ENCODE assay signal across 8 cellular contexts in genomic region chr3:33799202-33799551, GRCh38. TPM values are rescaled to one million over a fixed set of nuclear protein-coding genes. Genes with fewer than 3 reads are reported as not detected.
DNase-seq lines count a peak whose midpoint lies in the region; ATAC-seq, FAIRE-seq and TF ChIP-seq lines count a peak whose summit lies in the region.

No MANE protein-coding gene starts in this region.

- H3K4me1 ChIP-seq in heart left ventricle (peaks cover 3 to 58% (median 40%) of the 10 kb centered on the region in 12 donors), K562 (replicated peaks in 1 of 2; ENCODE audit: control insufficient read depth in 2 of 2, insufficient read depth in 2 of 2, low read length in 2 of 2) (peaks cover 6 to 18% of the 10 kb centered on the region in 2 experiments; a peak in 4 of 5 replicates), mesendoderm (ENCODE audit: control insufficient read depth, low read depth, low read length) (no peaks in the 10 kb centered on the region), aorta (ENCODE audit: control insufficient read depth in 1 of 2, insufficient read depth in 2 of 2, low read length in 2 of 2) (peaks cover 2 to 6% of the 10 kb centered on the region in 2 donors)

- no peak overlapping the region for H2BK5ac ChIP-seq in mesendoderm (ENCODE audit: low read length)

- intact Hi-C loops in heart left ventricle (cut with DNase I) (loop anchor here in 3 of 10 donors (5.0 to 10.0 kb wide), 4 partner anchors 82 to 684 kb away; partner anchors contain the start of genes CLASP2 (in 1 of the 3), CRTAP (in 1 of the 3) and UBP1 (in 1 of the 3)), left ventricle myocardium superior (cut with micrococcal nuclease) (loop anchor here (10.0 kb wide), 1 partner anchor 84 kb away; the partner anchor contains the start of gene CLASP2), K562 (cut with micrococcal nuclease) (loop anchor here (10.0 kb wide), 2 partner anchors 136 to 684 kb away; partner anchors contain the start of gene CRTAP), aorta (cut with DNase I) (no loop called here)

- DNase-seq in heart left ventricle (no peak), left ventricle myocardium superior (no peak), K562 (ENCODE audit: extremely low read depth in 1 of 4, low spot score in 3 of 4) (no peak), mesendoderm (no peak), aorta (no peak), globus pallidus (ENCODE audit: low spot score) (no peak), NCI-H510A treated with DMSO at 0.1 percent for 48 hours (lab: John Stamatoyannopoulos, UW) (no peak), DMS 273 treated with DMSO at 0.1 percent for 48 hours (lab: John Stamatoyannopoulos, UW) (no peak)

- peak overlapping the region; percentile 56 to 98 (median 94) for H3K27ac ChIP-seq in heart left ventricle
- peak overlapping the region; percentile 95 for H3K27ac ChIP-seq in K562 (ENCODE audit: extremely low read depth, low read depth, low read length)
- H3K27ac ChIP-seq in mesendoderm (ENCODE audit: low read depth, low read length), result peak overlapping the region; percentile 92
- H3K27ac ChIP-seq in aorta (ENCODE audit: low read depth in 1 of 2, low read length in 2 of 2), result peak overlapping the region in 1 of 2 donors; percentile 79

- H2BK120ac ChIP-seq in mesendoderm (ENCODE audit: low read depth, low read length), result no peak overlapping the region

- POLR2A ChIA-PET in K562 (lab: Yijun Ruan, JAX), result interaction anchor here (0.6 to 4.6 kb wide), 13 partner anchors 8 to 893 kb away, joined by 3 to 33 read pairs (median 4); no protein-coding TSS in a partner anchor

- H2AFZ ChIP-seq in K562 (ENCODE audit: low read depth, low read length), result peak overlapping the region; percentile 95

- no peak overlapping the region for H4K5ac ChIP-seq in mesendoderm (ENCODE audit: low read length)

- H3K4ac ChIP-seq in mesendoderm (ENCODE audit: low read depth, low read length), result no peak overlapping the region

- peaks cover 5% of the 10 kb centered on the region; the same call in 1 of the 2 replicates for H4K20me1 ChIP-seq in K562 (replicated peaks; ENCODE audit: control insufficient read depth, insufficient read depth, low read length)

- no peaks in the 10 kb centered on the region for H3K9me1 ChIP-seq in K562 (ENCODE audit: control insufficient read depth, insufficient read depth, low read length)

- 13 to 16% (median 14%) methylated on average over 3 of the region's 3 CpGs for WGBS in heart left ventricle, 4 donors
- 0% methylated on average over 3 of the region's 3 CpGs for WGBS in K562 (ENCODE audit: insufficient coverage, low coverage, missing lambda C conversion rate)
- no CpG with 5 or more reads among the region's 3 CpGs for WGBS in mesendoderm (ENCODE audit: extremely low coverage, insufficient coverage, low lambda C conversion rate)
- 11 to 12% methylated on average over 3 of the region's 3 CpGs for WGBS in aorta, 2 donors

- no peak for TF ChIP-seq EP300 in K562 (IDR thresholded peaks at IDR 0.05; ENCODE audit: low read length)

- in situ Hi-C loops in K562 (cut with MboI), result no loop called here

- no peaks in the 10 kb centered on the region for H3K27me3 ChIP-seq in heart left ventricle
- H3K27me3 ChIP-seq in K562 (ENCODE audit: control insufficient read depth in 2 of 2, insufficient read depth in 2 of 2, low read length in 2 of 2), result no peaks in the 10 kb centered on the region
- no peaks in the 10 kb centered on the region for H3K27me3 ChIP-seq in mesendoderm (ENCODE audit: insufficient read depth, low read length, poor library complexity)
- H3K27me3 ChIP-seq in aorta (ENCODE audit: control insufficient read depth in 1 of 2, insufficient read depth in 2 of 2, low read length in 1 of 2), result no peaks in the 10 kb centered on the region

- H3K9me3 ChIP-seq in heart left ventricle (peaks cover 0 to 13% (median 0%) of the 10 kb centered on the region in 12 donors), K562 (replicated peaks; ENCODE audit: control insufficient read depth, insufficient read depth, low read depth, low read length) (peaks cover 13% of the 10 kb centered on the region; the same call in 1 of the 2 replicates), aorta (ENCODE audit: control insufficient read depth, low read length) (no peaks in the 10 kb centered on the region)

- peak overlapping the region; percentile 97 for H3K4me2 ChIP-seq in K562 (ENCODE audit: insufficient read depth, low read length)
- peak overlapping the region; percentile 79 for H3K4me2 ChIP-seq in mesendoderm (ENCODE audit: low read length)

- H4K8ac ChIP-seq in mesendoderm (ENCODE audit: low read depth, low read length), result no peak overlapping the region

- peaks cover 13% of the 10 kb centered on the region for H3K79me1 ChIP-seq in mesendoderm (ENCODE audit: low read length)

- no peak for TF ChIP-seq CTCF in heart left ventricle (IDR thresholded peaks at IDR 0.05)
- no peak for TF ChIP-seq CTCF in K562 (IDR thresholded peaks at IDR 0.05 in 2 of 3, conservative IDR thresholded peaks at IDR 0.05 in 1 of 3; ENCODE audit: insufficient read depth in 2 of 3, low read depth in 1 of 3, low read length in 3 of 3)

- TF ChIP-seq POLR2A in heart left ventricle (IDR thresholded peaks at IDR 0.05), result no peak
- TF ChIP-seq POLR2A in K562 (conservative IDR thresholded peaks at IDR 0.05), result no peak

- peak overlapping the region; percentile 90 for H3K56ac ChIP-seq in mesendoderm (ENCODE audit: low read length)

- H3K23ac ChIP-seq in mesendoderm (ENCODE audit: low read length), result no peak overlapping the region

- FAIRE-seq in K562 (lab: Jason Lieb, UNC), result no peak

- H2BK15ac ChIP-seq in mesendoderm (replicated peaks; ENCODE audit: low read depth), result no peak overlapping the region

- H3K18ac ChIP-seq in mesendoderm (ENCODE audit: low read length), result no peak overlapping the region

- H3K36me3 ChIP-seq in heart left ventricle (peaks cover 0 to 8% (median 4%) of the 10 kb centered on the region in 9 donors), K562 (ENCODE audit: control insufficient read depth, insufficient read depth, low read length) (peaks cover 24% of the 10 kb centered on the region), mesendoderm (ENCODE audit: control insufficient read depth, insufficient read depth, low read length) (no peaks in the 10 kb centered on the region), aorta (ENCODE audit: control insufficient read depth in 1 of 2, insufficient read depth in 2 of 2, low read length in 1 of 2) (no peaks in the 10 kb centered on the region)

- BruUV-seq in K562 (replicated peaks; lab: Mats Ljungman, UMichigan), result no TSS peak

- CTCF ChIA-PET in K562 (lab: Yijun Ruan, JAX; ENCODE audit: low intra/inter-chr PET ratio), result no interaction called here

- peak overlapping the region; percentile 91 to 97 for H3K9ac ChIP-seq in K562 (ENCODE audit: insufficient read depth in 1 of 2, low read depth in 2 of 2, low read length in 2 of 2)
- H3K9ac ChIP-seq in mesendoderm (ENCODE audit: low read length), result peak overlapping the region; percentile 78

- H3K79me2 ChIP-seq in K562 (ENCODE audit: control insufficient read depth, insufficient read depth, low read length) (peaks cover 68% of the 10 kb centered on the region), mesendoderm (ENCODE audit: control insufficient read depth, insufficient read depth, low read length) (peaks cover 15% of the 10 kb centered on the region)

- ATAC-seq in heart left ventricle (peak in 1 of 4 donors; percentile 1), left ventricle myocardium superior (no peak), K562 (peak; percentile 10), aorta (ENCODE audit: low FRiP score) (no peak)

- H3K4me3 ChIP-seq in heart left ventricle (peak overlapping the region; percentile 56 to 98 (median 86)), K562 (peak overlapping the region; percentile 81), mesendoderm (ENCODE audit: low read length) (peak overlapping the region; percentile 77), aorta (ENCODE audit: low read length in 2 of 2) (peak overlapping the region; percentile 73 to 87)

- H2AK5ac ChIP-seq in mesendoderm (ENCODE audit: low read length), result no peak overlapping the region

- TF ChIP-seq RAD21 in K562 (CRISPR knock-in tag; conservative IDR thresholded peaks at IDR 0.05 in 1 of 2, IDR thresholded peaks at IDR 0.05 in 1 of 2), result no peak

TF ChIP-seq in K562, 482 proteins besides CTCF, POLR2A, EP300 and RAD21 (continues in another document):
- TF ChIP-seq BRD9 (IDR thresholded peaks at IDR 0.05; ENCODE audit: low read depth, partially characterized antibody), result no peak
- no peak for TF ChIP-seq KLF16 (IDR thresholded peaks at IDR 0.05)
- no peak for TF ChIP-seq NR3C1 (CRISPR knock-in tag; IDR thresholded peaks at IDR 0.05)
- no peak for TF ChIP-seq STAT5B (CRISPR knock-in tag; IDR thresholded peaks at IDR 0.05)
- TF ChIP-seq MCM3 (IDR thresholded peaks at IDR 0.05), result no peak
- TF ChIP-seq U2AF2 (optimal IDR thresholded peaks at IDR 0.05; ENCODE audit: low read depth, low read length), result no peak

RNA-seq across cellular contexts. Expression of gene PDCD6IP, which starts 0.7 kb away (rescaled TPM):
- total RNA-seq in heart left ventricle (100 to 1,000 TPM in 8 of 9 donors, 10 to 100 TPM in 1; 72.9 to 205 (median 152) TPM), left ventricle myocardium superior (133 TPM), K562 (2014; rRNA removed) (118 and 141 TPM in 2 replicates), K562 (2014; rRNA removed; fragmentation: Illumina TruSeq; extraction: Trizol) (163 and 187 TPM in 2 replicates), K562 (2015; rRNA removed; fragmentation: Illumina TruSeq; extraction: Trizol) (158 and 168 TPM in 2 replicates), K562 (2021) (265 and 302 TPM in 2 replicates), aorta (100 to 1,000 TPM; 232 to 245 TPM)
- polyA plus RNA-seq in heart left ventricle (10 to 100 TPM; 25.8 to 85.9 TPM), K562 (2011; rRNA removed) (275 and 299 TPM in 2 replicates), K562 (2014; fragmentation: Illumina TruSeq; extraction: Trizol) (90.9 and 107 TPM in 2 replicates), K562 (2014; fragmentation: Nextera tagmentation; extraction: Ambion mirVana) (10 to 100 TPM; 40.2 to 57.6 TPM), K562 (2014; rRNA removed) (90.5 and 122 TPM in 2 replicates), aorta (10 to 100 TPM; 41.7 to 54.0 TPM)
- 160 and 344 TPM in 2 replicates for total RNA-seq in K562 (2011; cell fraction: chromatin; rRNA removed; ENCODE audit: low replicate concordance)
- total RNA-seq in K562 (2011; cell fraction: nucleolus; rRNA removed), result 122 and 124 TPM in 2 replicates
- 160 and 236 TPM in 2 replicates for total RNA-seq in K562 (2011; cell fraction: nucleoplasm; rRNA removed)
- polyA plus RNA-seq in K562 (2011; cell fraction: cytosol; rRNA removed), result 109 and 253 TPM in 2 replicates
- polyA plus RNA-seq in K562 (2011; cell fraction: nucleus; rRNA removed), result 419 and 457 TPM in 2 replicates
- 121 and 225 TPM in 2 replicates for polyA plus RNA-seq in K562 (2012)
- polyA minus RNA-seq in K562 (2011; rRNA and poly(A)+ RNA removed), result 221 and 245 TPM in 2 replicates
- 240 and 262 TPM in 2 replicates for polyA minus RNA-seq in K562 (2011; cell fraction: cytosol; rRNA and poly(A)+ RNA removed)
- 269 and 348 TPM in 2 replicates for polyA minus RNA-seq in K562 (2011; cell fraction: nucleus; rRNA and poly(A)+ RNA removed)
- polyA plus RNA-seq in mesendoderm (2013, experiment 1 of 2), result 77.6 TPM
- polyA plus RNA-seq in mesendoderm (2013, experiment 2 of 2), result 82.4 TPM

Comparison
In these comparisons a context has a peak if more than half of its experiments do, and no peak if none do; other contexts are left out.
1. intact Hi-C loops: an anchor here in left ventricle myocardium superior (10.0 kb wide) and K562 (10.0 kb wide); none called in aorta.